ENCODE assay signal across 8 cellular contexts in the genomic region with DNA sequence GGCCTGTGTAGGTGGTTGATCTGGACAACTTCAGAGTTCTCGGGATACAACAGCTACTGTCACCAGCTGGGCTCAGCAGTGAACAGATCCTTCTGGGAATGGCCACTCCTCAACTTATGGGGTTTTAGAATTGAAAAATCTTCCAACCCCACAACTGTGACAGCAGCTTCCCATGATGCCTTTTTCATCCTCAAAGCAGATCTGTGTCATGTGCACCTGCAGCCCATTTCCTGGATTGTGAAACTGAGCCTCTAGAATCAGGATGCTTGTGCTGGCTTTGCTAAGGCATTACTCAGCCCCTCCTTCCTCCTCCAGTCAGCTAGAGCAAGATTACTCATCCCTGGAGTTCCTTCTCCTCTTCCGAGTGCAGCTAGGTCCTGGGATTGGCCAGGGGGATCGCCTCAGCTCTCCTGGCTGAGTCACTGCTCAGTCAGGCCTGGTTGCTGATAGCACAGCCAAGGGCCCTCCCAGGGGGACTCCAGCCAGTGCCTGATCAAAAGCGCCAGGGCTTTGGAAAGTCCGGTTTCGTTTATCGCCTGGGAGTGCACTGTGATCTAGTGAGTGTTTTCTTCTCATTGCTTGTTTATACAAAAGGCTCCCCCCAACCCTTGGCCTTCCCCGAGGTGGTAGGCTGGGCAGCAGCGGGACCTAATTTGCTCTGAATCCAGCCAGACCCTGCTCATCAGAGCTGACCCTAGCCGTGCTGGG. TPM values are rescaled to one million over a fixed set of nuclear protein-coding genes. Genes with fewer than 3 reads are reported as not detected.
DNase-seq lines count a peak whose midpoint lies in the region; ATAC-seq and TF ChIP-seq lines count a peak whose summit lies in the region.

No MANE protein-coding gene starts in this region.

- DNase-seq in GM06990 (ENCODE audit: extremely low read depth, insufficient read length) (peak; percentile 78), NCI-H1048 (lab: John Stamatoyannopoulos, UW) (peak; percentile 88), SK-N-DZ (ENCODE audit: low spot score) (peak; percentile 95), germinal center (ENCODE audit: low spot score) (peak; percentile 79), osteoblast (ENCODE audit: insufficient read length, low spot score, missing footprints) (peak; percentile 100), thyroid gland (peak; percentile 97 to 98)
- DNase-seq in activated naive CD4-positive, alpha-beta T cell treated with anti-CD3 and anti-CD28 coated beads, Interleukin-2, amount 10 ng/mL, durations not matched to agents 7 days and 5 days = peak; percentile 76

- TF ChIP-seq POLR2A in thyroid gland (IDR thresholded peaks at IDR 0.05) = peak in 1 of 2 donors; percentile 41

- H3K4me1 Mint-ChIP-seq in activated naive CD4-positive, alpha-beta T cell treated with anti-CD3 and anti-CD28 coated beads, Interleukin-2, amount 10 ng/mL, durations not matched to agents 7 days and 5 days = peaks cover 51% of the 10 kb centered on the region

- no peaks in the 10 kb centered on the region for H3K36me3 Mint-ChIP-seq in activated naive CD4-positive, alpha-beta T cell treated with anti-CD3 and anti-CD28 coated beads, Interleukin-2, amount 10 ng/mL, durations not matched to agents 7 days and 5 days

- H3K9me3 ChIP-seq in osteoblast (ENCODE audit: low read depth, low read length) (no peaks in the 10 kb centered on the region), thyroid gland (no peaks in the 10 kb centered on the region)

- H3K27ac ChIP-seq in osteoblast (ENCODE audit: low read depth, low read length) (peak overlapping the region; percentile 46), thyroid gland (peak overlapping the region; percentile 67 to 81 (median 78))

- H3K4me3 Mint-ChIP-seq in activated naive CD4-positive, alpha-beta T cell treated with anti-CD3 and anti-CD28 coated beads, Interleukin-2, amount 10 ng/mL, durations not matched to agents 7 days and 5 days = peak overlapping the region; percentile 48

- H3K27me3 ChIP-seq in GM06990 (replicated peaks; ENCODE audit: control insufficient read depth, insufficient read depth, low read length) (no peaks in the 10 kb centered on the region; the same call in 1 of the 2 replicates), osteoblast (ENCODE audit: insufficient read depth, low read length) (no peaks in the 10 kb centered on the region), thyroid gland (no peaks in the 10 kb centered on the region)

- peaks cover 24% of the 10 kb centered on the region for H3K79me2 ChIP-seq in osteoblast (ENCODE audit: insufficient read depth, low read length)

- H3K27ac Mint-ChIP-seq in activated naive CD4-positive, alpha-beta T cell treated with anti-CD3 and anti-CD28 coated beads, Interleukin-2, amount 10 ng/mL, durations not matched to agents 7 days and 5 days = peak overlapping the region; percentile 75

- TF ChIP-seq CTCF in GM06990 (IDR thresholded peaks at IDR 0.05; ENCODE audit: insufficient read depth, low read length, poor library complexity, severe bottlenecking) (no peak), osteoblast (IDR thresholded peaks at IDR 0.05; ENCODE audit: extremely low read depth, low read depth, low read length) (no peak), thyroid gland (IDR thresholded peaks at IDR 0.05) (peak in 1 of 6 experiments; percentile 18)

- H3K4me3 ChIP-seq in GM06990 (replicated peaks; ENCODE audit: low read depth, low read length) = no peak overlapping the region
- peak overlapping the region; percentile 53 for H3K4me3 ChIP-seq in osteoblast (ENCODE audit: insufficient read depth, low read length)
- H3K4me3 ChIP-seq in thyroid gland (replicated peaks in 1 of 3) = no peak overlapping the region

- peaks cover 13% of the 10 kb centered on the region for H4K20me1 ChIP-seq in osteoblast (ENCODE audit: insufficient read depth, low read length)

- H3K9me3 Mint-ChIP-seq in activated naive CD4-positive, alpha-beta T cell treated with anti-CD3 and anti-CD28 coated beads, Interleukin-2, amount 10 ng/mL, durations not matched to agents 7 days and 5 days = no peaks in the 10 kb centered on the region

- H3K4me1 ChIP-seq in osteoblast (ENCODE audit: insufficient read depth, low read length) (peaks cover 20% of the 10 kb centered on the region), thyroid gland (peaks cover 31 to 47% of the 10 kb centered on the region in 2 donors)

- H3K4me2 ChIP-seq in osteoblast (ENCODE audit: insufficient read depth, low read length) = peak overlapping the region; percentile 80

- H3K27me3 Mint-ChIP-seq in activated naive CD4-positive, alpha-beta T cell treated with anti-CD3 and anti-CD28 coated beads, Interleukin-2, amount 10 ng/mL, durations not matched to agents 7 days and 5 days = peaks cover 4% of the 10 kb centered on the region

- ATAC-seq in HG02623 (IDR thresholded peaks at IDR 0.05; ENCODE audit: unreplicated experiment) = peak; percentile 45

- 13% methylated on average over 10 of the region's 10 CpGs for WGBS in thyroid gland, 2 donors

- intact Hi-C loops in thyroid gland (cut with DNase I) = loop anchor here (5.0 kb wide), 1 partner anchor 38 kb away; no protein-coding TSS in a partner anchor

- H2AFZ ChIP-seq in osteoblast (ENCODE audit: low read length) = peak overlapping the region; percentile 93

- CTCF ChIA-PET in activated naive CD4-positive, alpha-beta T cell treated with anti-CD3 and anti-CD28 coated beads, Interleukin-2, amount 10 ng/mL, durations not matched to agents 7 days and 5 days (lab: Charles Lee) = interaction anchor here (0.7 to 20.7 kb wide), 13 partner anchors 8 to 161 kb away, joined by 3 to 285 read pairs (median 6); no protein-coding TSS in a partner anchor

- no peaks in the 10 kb centered on the region for H3K36me3 ChIP-seq in GM06990 (ENCODE audit: control insufficient read depth, insufficient read depth, low read length)
- H3K36me3 ChIP-seq in osteoblast (ENCODE audit: insufficient read depth, low read length) = no peaks in the 10 kb centered on the region
- no peaks in the 10 kb centered on the region for H3K36me3 ChIP-seq in thyroid gland

RNA-seq across cellular contexts. Expression of gene LPIN1, which starts 2.4 kb away (rescaled TPM):
- 22.6 and 31.4 TPM in 2 replicates for polyA plus RNA-seq in SK-N-DZ (2014; cell fraction: cytosol; rRNA removed)
- 31.0 and 39.8 TPM in 2 replicates for polyA plus RNA-seq in SK-N-DZ (2014; cell fraction: nucleus; rRNA removed)
- total RNA-seq in osteoblast (111 and 117 TPM in 2 replicates), thyroid gland (10 to 100 TPM; 28.7 to 47.0 (median 39.6) TPM)
